In genomic region chr13:33150662-33151061, GRCh38 we compare ENCODE assay signal across 17 cellular contexts.
DNase-seq lines count a peak whose midpoint lies in the region; ATAC-seq and TF ChIP-seq lines count a peak whose summit lies in the region.
"Had no signal": no experiment of that assay in that cellular context is flagged by ENCODE, and none has a peak within 500 bp of the region (broad histone marks: within the 10 kb centered on the region; RNA-seq: fewer than 3 reads in every experiment).

No MANE protein-coding gene starts in this region.

- intact Hi-C loops in left ventricle myocardium inferior (cut with micrococcal nuclease): no loop called here
- intact Hi-C loops in Right ventricle myocardium inferior (cut with DNase I): no loop called here
- intact Hi-C loops in gastrocnemius medialis (cut with DNase I; ENCODE audit: low total_unique reads): no loop called here
- intact Hi-C loops in sciatic nerve (cut with DNase I): no loop called here

- peak overlapping the region; percentile 31 for H3K4me3 Mint-ChIP-seq in glutamatergic neuron (ENCODE audit: unreplicated experiment)
- H3K4me3 Mint-ChIP-seq: B cell had no signal

- no peaks in the 10 kb centered on the region for H3K27me3 Mint-ChIP-seq in glutamatergic neuron (ENCODE audit: unreplicated experiment)

- H3K27ac Mint-ChIP-seq in glutamatergic neuron (ENCODE audit: unreplicated experiment): no peak overlapping the region
- H3K27ac Mint-ChIP-seq: B cell had no signal

- H3K27ac ChIP-seq in left ventricle myocardium inferior (replicated peaks) (peak overlapping the region; percentile 42), gastrocnemius medialis (no peak overlapping the region)
- H3K27ac ChIP-seq: HL-60, KMS-11 had no signal

- H3K4me1 ChIP-seq in left ventricle myocardium inferior (peaks cover 68% of the 10 kb centered on the region), gastrocnemius medialis (peaks cover 2 to 8% of the 10 kb centered on the region in 2 donors)

- peaks cover 19% of the 10 kb centered on the region for H3K4me1 Mint-ChIP-seq in glutamatergic neuron (ENCODE audit: low read depth, unreplicated experiment)

- H3K36me3 ChIP-seq in left ventricle myocardium inferior: peaks cover 8% of the 10 kb centered on the region
- H3K36me3 ChIP-seq in gastrocnemius medialis: no peaks in the 10 kb centered on the region

- peaks cover 6% of the 10 kb centered on the region for H3K36me3 Mint-ChIP-seq in glutamatergic neuron (ENCODE audit: unreplicated experiment)

- DNase-seq in left ventricle myocardium inferior (no peak), Right ventricle myocardium inferior (ENCODE audit: missing footprints) (no peak), glutamatergic neuron (no peak), gastrocnemius medialis (no peak), NCI-H2081 (lab: John Stamatoyannopoulos, UW) (no peak), sciatic nerve (ENCODE audit: low spot score) (no peak)
- DNase-seq in stimulated activated naive CD4-positive, alpha-beta T cell (lab: John Stamatoyannopoulos, UW): no peak
- DNase-seq: 8988T, GF-D8, NCI-H187, NCI-H2227 treated with DMSO at 0.1 percent for 48 hours, NCI-H774, SK-N-SH had no signal

- no peak for TF ChIP-seq CTCF in left ventricle myocardium inferior (IDR thresholded peaks at IDR 0.05; ENCODE audit: borderline replicate concordance)
- TF ChIP-seq CTCF in glutamatergic neuron (IDR thresholded peaks at IDR 0.05; ENCODE audit: partially characterized antibody, unreplicated experiment): no peak
- no peak for TF ChIP-seq CTCF in gastrocnemius medialis (IDR thresholded peaks at IDR 0.05 in 4 of 5, conservative IDR thresholded peaks at IDR 0.05 in 1 of 5)

- in situ Hi-C loops in gastrocnemius medialis (cut with MboI; ENCODE audit: low sequenced_read_pairs in 4 of 4): no loop called here

- no peak for ATAC-seq in Right ventricle myocardium inferior
- peak; percentile 19 for ATAC-seq in HG02610 (IDR thresholded peaks at IDR 0.05; ENCODE audit: unreplicated experiment)
- no peak for ATAC-seq in gastrocnemius medialis
- no peak for ATAC-seq in sciatic nerve

- no peak for TF ChIP-seq POLR2A in gastrocnemius medialis (IDR thresholded peaks at IDR 0.05)

- H3K4me3 ChIP-seq in left ventricle myocardium inferior (no peak overlapping the region), gastrocnemius medialis (no peak overlapping the region)

- H3K27me3 ChIP-seq in left ventricle myocardium inferior (ENCODE audit: low read depth) (no peaks in the 10 kb centered on the region), gastrocnemius medialis (no peaks in the 10 kb centered on the region)

- H3K9me3 Mint-ChIP-seq in glutamatergic neuron (ENCODE audit: unreplicated experiment): no peaks in the 10 kb centered on the region

- H3K9me3 ChIP-seq in left ventricle myocardium inferior (replicated peaks) (no peaks in the 10 kb centered on the region), gastrocnemius medialis (no peaks in the 10 kb centered on the region)
- H3K9me3 ChIP-seq: SK-N-SH had no signal
